Comparison of ENCODE assay signal across 20 cellular contexts in the genomic region with DNA sequence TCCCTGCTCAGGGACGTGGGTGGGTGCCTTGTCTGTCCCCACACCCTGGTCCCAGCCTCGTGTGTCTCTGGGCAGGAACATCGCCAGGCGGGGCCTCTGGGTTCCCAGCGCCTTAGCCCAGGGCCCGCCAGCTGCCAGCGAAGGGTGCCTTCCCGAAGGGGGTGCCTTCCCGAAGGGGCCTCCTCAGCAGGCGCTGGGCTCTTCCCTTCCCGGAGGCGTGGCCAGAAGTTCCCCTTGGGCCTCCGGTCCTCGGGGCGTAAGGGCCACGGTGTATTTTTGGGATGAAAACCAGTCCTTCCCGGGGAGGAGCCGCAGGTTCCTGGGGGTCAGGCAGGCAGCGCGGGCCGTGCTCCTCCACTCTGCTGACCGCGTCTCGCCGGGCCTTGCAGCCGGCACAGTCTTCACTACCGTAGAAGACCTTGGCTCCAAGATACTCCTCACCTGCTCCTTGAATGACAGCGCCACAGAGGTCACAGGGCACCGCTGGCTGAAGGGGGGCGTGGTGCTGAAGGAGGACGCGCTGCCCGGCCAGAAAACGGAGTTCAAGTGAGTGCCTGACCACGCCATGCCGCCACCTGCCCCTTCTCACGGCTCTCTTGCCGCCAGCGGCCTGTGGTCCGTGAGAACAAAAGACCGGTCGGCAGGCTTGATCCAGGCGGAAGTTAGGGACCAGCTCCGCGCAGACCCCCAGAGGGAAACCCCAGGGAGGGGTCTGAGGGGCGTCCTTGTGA. TPM values are rescaled to one million over a fixed set of nuclear protein-coding genes. Genes with fewer than 3 reads are reported as not detected.
"Had no signal": no experiment of that assay in that cellular context is flagged by ENCODE, and none has a peak within 500 bp of the region (broad histone marks: within the 10 kb centered on the region; RNA-seq: fewer than 3 reads in every experiment).

No MANE protein-coding gene starts in this region.

- H3K36me3 ChIP-seq: neural progenitor cell, ovary, uterus had no signal

- H3K9me3 Mint-ChIP-seq: activated CD4-positive, alpha-beta memory T cell treated with anti-CD3 and anti-CD28 coated beads, Interleukin-2, amount 10 ng/mL, durations not matched to agents 7 days and 5 days; central memory CD8-positive, alpha-beta T cell; immature natural killer cell; mesothelial cell of epicardium; stimulated activated effector memory CD8-positive, alpha-beta T cell treated with anti-CD3 and anti-CD28 coated beads, Interleukin-12 subunit alpha, Interleukin-12 subunit beta, amount 100 ng/mL, for 72 hours had no signal

- H3K9me3 ChIP-seq: ovary, thyroid gland, uterus had no signal

- H3K4me3 ChIP-seq: lung, neural progenitor cell, ovary, thyroid gland, uterus had no signal

- H3K36me3 Mint-ChIP-seq: activated naive CD8-positive, alpha-beta T cell; immature natural killer cell; mesothelial cell of epicardium had no signal

- ATAC-seq: activated CD4-positive, alpha-beta T cell treated with anti-CD3 and anti-CD28 coated beads for 36 hours; foreskin keratinocyte; stimulated activated effector memory CD8-positive, alpha-beta T cell treated with anti-CD3 and anti-CD28 coated beads, Interleukin-12 subunit alpha, Interleukin-12 subunit beta, amount 100 ng/mL, for 72 hours; T-helper 17 cell had no signal

- H2AFZ ChIP-seq: neural progenitor cell had no signal

- DNase-seq: activated CD4-positive, alpha-beta memory T cell treated with anti-CD3 and anti-CD28 coated beads, Interleukin-2, amount 10 ng/mL, durations not matched to agents 7 days and 5 days; activated CD4-positive, alpha-beta T cell treated with anti-CD3 and anti-CD28 coated beads for 36 hours; activated gamma-delta T cell treated with Interleukin-2 at 50 U/mL for 16 hours; activated T-cell treated with anti-CD3 and anti-CD28 coated beads, Interleukin-2, amount 50 U/mL, for 48 hours; amniotic stem cell; effector memory CD4-positive, alpha-beta T cell; foreskin keratinocyte; immature natural killer cell; ovary; stimulated activated CD4-positive, alpha-beta T cell treated with anti-CD3 and anti-CD28 coated beads, Interleukin-1b, Interleukin-23, amount 100 ng/mL, for 48 hours; T-helper 17 cell; thyroid gland; uterus had no signal

- H3K27ac ChIP-seq: foreskin keratinocyte, ovary, thyroid gland, uterus had no signal

- H3K27me3 Mint-ChIP-seq: activated CD4-positive, alpha-beta memory T cell treated with anti-CD3 and anti-CD28 coated beads, Interleukin-2, amount 10 ng/mL, durations not matched to agents 7 days and 5 days; activated CD4-positive, alpha-beta T cell treated with anti-CD3 and anti-CD28 coated beads for 36 hours; activated naive CD8-positive, alpha-beta T cell; brain; central memory CD8-positive, alpha-beta T cell; T-helper 17 cell had no signal

- H3K4me3 Mint-ChIP-seq: activated CD4-positive, alpha-beta memory T cell treated with anti-CD3 and anti-CD28 coated beads, Interleukin-2, amount 10 ng/mL, durations not matched to agents 7 days and 5 days; activated CD4-positive, alpha-beta T cell treated with anti-CD3 and anti-CD28 coated beads for 36 hours; activated naive CD8-positive, alpha-beta T cell; brain; central memory CD8-positive, alpha-beta T cell; immature natural killer cell; mesothelial cell of epicardium; neural progenitor cell; stimulated activated effector memory CD8-positive, alpha-beta T cell treated with anti-CD3 and anti-CD28 coated beads, Interleukin-12 subunit alpha, Interleukin-12 subunit beta, amount 100 ng/mL, for 72 hours; T-helper 17 cell had no signal

- H3K27ac Mint-ChIP-seq: activated CD4-positive, alpha-beta memory T cell treated with anti-CD3 and anti-CD28 coated beads, Interleukin-2, amount 10 ng/mL, durations not matched to agents 7 days and 5 days; activated CD4-positive, alpha-beta T cell treated with anti-CD3 and anti-CD28 coated beads for 36 hours; activated naive CD8-positive, alpha-beta T cell; immature natural killer cell; mesothelial cell of epicardium; neural progenitor cell; stimulated activated effector memory CD8-positive, alpha-beta T cell treated with anti-CD3 and anti-CD28 coated beads, Interleukin-12 subunit alpha, Interleukin-12 subunit beta, amount 100 ng/mL, for 72 hours; T-helper 17 cell had no signal

- H3K4me2 ChIP-seq: neural progenitor cell had no signal

- H3K9ac ChIP-seq: neural progenitor cell had no signal

- H3K27me3 ChIP-seq: foreskin keratinocyte, neural progenitor cell, ovary, thyroid gland, uterus had no signal

RNA-seq across cellular contexts. Expression of a gene that starts 10.4 kb away (rescaled TPM):
- total RNA-seq: thyroid gland had no signal

RNA-seq across cellular contexts. Expression of a gene that starts 35.4 kb away (rescaled TPM):
- total RNA-seq: foreskin keratinocyte had no signal
